In the genomic region with DNA sequence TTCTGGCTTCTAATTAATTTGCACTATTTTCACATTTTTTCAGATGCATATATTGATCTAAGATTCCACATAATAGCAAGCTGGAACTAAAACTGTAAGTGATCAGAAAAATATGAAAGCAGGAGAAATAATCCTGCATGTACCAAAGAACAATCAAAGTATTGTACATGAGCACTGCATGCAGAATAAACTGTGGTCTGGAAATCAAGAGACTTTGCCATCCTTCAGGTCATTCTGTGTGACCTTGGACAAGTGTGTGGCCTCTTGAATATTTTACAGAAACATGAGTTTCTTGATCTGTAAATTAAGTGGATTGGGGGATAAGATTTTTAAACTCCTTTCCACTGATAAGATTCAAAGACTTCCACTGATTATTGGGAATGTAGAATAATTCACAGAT, we compare ENCODE assay signal across 35 cellular contexts.
"Had no signal": no experiment of that assay in that cellular context is flagged by ENCODE, and none has a peak within 500 bp of the region (broad histone marks: within the 10 kb centered on the region; RNA-seq: fewer than 3 reads in every experiment).

No MANE protein-coding gene starts in this region.

- H3K4me3 Mint-ChIP-seq: activated CD4-positive, alpha-beta T cell treated with anti-CD3 and anti-CD28 coated beads, Interleukin-2, amount 10 ng/mL, durations not matched to agents 24 days and 14 days; activated CD8-positive, alpha-beta T cell treated with anti-CD3 and anti-CD28 coated beads, Interleukin-2, amount 10 ng/mL, durations not matched to agents 7 days and 5 days; activated naive CD4-positive, alpha-beta T cell treated with anti-CD3 and anti-CD28 coated beads, Interleukin-2, amount 10 ng/mL, durations not matched to agents 7 days and 5 days; activated naive CD8-positive, alpha-beta T cell; activated naive CD8-positive, alpha-beta T cell treated with anti-CD3 and anti-CD28 coated beads, Interleukin-2, amount 50 U/mL, for 24 hours; activated T-cell treated with anti-CD3 and anti-CD28 coated beads, Interleukin-2, amount 50 U/mL, for 4 hours; activated T-helper 1 cell treated with anti-CD3 and anti-CD28 coated beads, Interleukin-12 subunit alpha, Interleukin-12 subunit beta, Interleukin-2, Interleukin-4 antibody, amounts not matched to agents 30 ng/mL and 10 ng/mL and 1 ng/mL, durations not matched to agents 14 hours and 24 hours and 36 hours; brain had no signal

- H3K36me3 Mint-ChIP-seq: brain had no signal

- H3K27me3 Mint-ChIP-seq: activated naive CD8-positive, alpha-beta T cell had no signal

- FAIRE-seq: bronchial epithelial cell, RCC 7860 had no signal

- DNase-seq: activated CD4-positive, alpha-beta T cell treated with anti-CD3 and anti-CD28 coated beads for 1 hour; activated CD4-positive, alpha-beta T cell treated with anti-CD3 and anti-CD28 coated beads, Interleukin-2, amount 10 ng/mL, durations not matched to agents 24 days and 14 days; activated CD4-positive, alpha-beta T cell treated with anti-CD3 and anti-CD28 coated beads, Interleukin-2, amount 50 U/mL, for 4 hours; activated CD4-positive, CD25-positive, alpha-beta regulatory T cell; activated CD8-positive, alpha-beta T cell treated with anti-CD3 and anti-CD28 coated beads, Interleukin-2, amount 10 ng/mL, durations not matched to agents 7 days and 5 days; activated gamma-delta T cell treated with Interleukin-2 at 50 U/mL for 16 hours; activated naive CD4-positive, alpha-beta T cell treated with anti-CD3 and anti-CD28 coated beads, Interleukin-2, amount 10 ng/mL, durations not matched to agents 7 days and 5 days; activated naive CD8-positive, alpha-beta T cell treated with anti-CD3 and anti-CD28 coated beads, Interleukin-2, amount 50 U/mL, for 24 hours; activated T-cell treated with anti-CD3 and anti-CD28 coated beads, Interleukin-2, amount 50 U/mL, for 4 hours; central memory CD4-positive, alpha-beta T cell; Kasumi-1; KG1; MM.1S; MV-4-11; NCI-H1092 treated with DMSO at 0.1 percent for 48 hours; NCI-H1417; NCI-H146; NCI-H187; NCI-H2107; NCI-H2171; NCI-H510A; NCI-H526; NCI-H748 treated with DMSO at 0.1 percent for 48 hours; NK-92 treated with Interleukin-12 subunit alpha and Interleukin-12 subunit beta, amount 100 ng/mL, for 24 hours; PC-9; SIG-M5; T1000; WERI-Rb-1 had no signal

- H3K27ac Mint-ChIP-seq: activated CD4-positive, alpha-beta T cell treated with anti-CD3 and anti-CD28 coated beads, Interleukin-2, amount 10 ng/mL, durations not matched to agents 24 days and 14 days; activated CD8-positive, alpha-beta T cell treated with anti-CD3 and anti-CD28 coated beads, Interleukin-2, amount 10 ng/mL, durations not matched to agents 7 days and 5 days; activated naive CD4-positive, alpha-beta T cell treated with anti-CD3 and anti-CD28 coated beads, Interleukin-2, amount 10 ng/mL, durations not matched to agents 7 days and 5 days; activated naive CD8-positive, alpha-beta T cell; activated naive CD8-positive, alpha-beta T cell treated with anti-CD3 and anti-CD28 coated beads, Interleukin-2, amount 50 U/mL, for 24 hours; activated T-helper 1 cell treated with anti-CD3 and anti-CD28 coated beads, Interleukin-12 subunit alpha, Interleukin-12 subunit beta, Interleukin-2, Interleukin-4 antibody, amounts not matched to agents 30 ng/mL and 10 ng/mL and 1 ng/mL, durations not matched to agents 14 hours and 24 hours and 36 hours had no signal

- H3K9me3 Mint-ChIP-seq: activated T-cell treated with anti-CD3 and anti-CD28 coated beads, Interleukin-2, amount 50 U/mL, for 4 hours had no signal

- H3K27ac ChIP-seq: PC-9, RWPE1, SK-N-MC, WERI-Rb-1 had no signal
